21 cellular contexts compared by ENCODE assay signal in the genomic region with DNA sequence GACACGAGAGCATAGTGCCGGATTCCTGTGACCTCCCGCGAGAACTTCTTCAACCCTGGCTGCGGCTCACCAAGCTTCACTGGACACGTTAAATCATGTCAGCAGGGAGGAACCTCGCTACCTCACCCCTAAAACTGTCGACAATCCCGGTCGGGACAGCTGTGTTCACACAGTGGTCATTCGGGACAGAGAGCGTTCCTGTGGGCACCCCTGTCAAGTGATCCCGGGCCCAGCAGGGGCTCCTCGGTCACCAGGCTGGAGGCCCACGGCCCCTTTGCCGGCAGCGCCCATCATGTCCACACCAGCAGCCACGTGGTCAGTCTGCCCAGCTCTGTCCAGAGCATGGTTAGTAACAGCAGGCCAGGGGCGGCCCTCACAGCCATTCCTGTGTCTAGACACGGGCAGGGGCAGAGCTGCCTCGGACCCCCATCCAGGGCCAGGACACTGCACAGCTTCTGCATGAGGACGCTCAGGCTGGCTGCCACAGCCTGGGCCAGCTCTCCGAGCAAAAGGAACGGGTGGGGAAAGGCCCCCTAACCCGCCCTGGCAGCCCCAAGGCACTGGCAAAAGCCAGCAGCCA. TPM values are rescaled to one million over a fixed set of nuclear protein-coding genes. Genes with fewer than 3 reads are reported as not detected.
A peak's percentile ranks its signal among the peaks of the same experiment; 100 is the strongest.
DNase-seq lines count a peak whose midpoint lies in the region; ATAC-seq, FAIRE-seq and TF ChIP-seq lines count a peak whose summit lies in the region.
"Had no signal": no experiment of that assay in that cellular context is flagged by ENCODE, and none has a peak within 500 bp of the region (broad histone marks: within the 10 kb centered on the region; RNA-seq: fewer than 3 reads in every experiment).

No MANE protein-coding gene starts in this region.

- H3K4me1 ChIP-seq in RWPE2 (ENCODE audit: insufficient read depth, poor library complexity, severe bottlenecking) (peaks cover 6% of the 10 kb centered on the region), kidney (ENCODE audit: control insufficient read depth in 1 of 2, insufficient read depth in 1 of 2, low read depth in 1 of 2, low read length in 2 of 2) (peaks cover 4 to 15% of the 10 kb centered on the region in 2 donors), heart left ventricle (peaks cover 8 to 44% (median 30%) of the 10 kb centered on the region in 12 donors)

- no peak overlapping the region for H3K9ac ChIP-seq in kidney (ENCODE audit: low read length in 2 of 2)

- H3K9me3 Mint-ChIP-seq in activated CD8-positive, alpha-beta T cell treated with anti-CD3 and anti-CD28 coated beads for 36 hours: no peaks in the 10 kb centered on the region
- no peaks in the 10 kb centered on the region for H3K9me3 Mint-ChIP-seq in activated CD8-positive, alpha-beta T cell treated with anti-CD3 and anti-CD28 coated beads, Interleukin-2, amount 10 ng/mL, durations not matched to agents 7 days and 5 days (ENCODE audit: insufficient read depth)
- H3K9me3 Mint-ChIP-seq: H9 had no signal

- TF ChIP-seq CTCF in activated CD8-positive, alpha-beta T cell treated with anti-CD3 and anti-CD28 coated beads for 36 hours (IDR thresholded peaks at IDR 0.05): no peak
- no peak for TF ChIP-seq CTCF in RWPE2 (IDR thresholded peaks at IDR 0.05; ENCODE audit: poor library complexity, severe bottlenecking)
- no peak for TF ChIP-seq CTCF in kidney (IDR thresholded peaks at IDR 0.05; ENCODE audit: borderline replicate concordance, extremely low read depth, insufficient read depth)
- TF ChIP-seq CTCF in heart left ventricle (IDR thresholded peaks at IDR 0.05): no peak

- H3K4me3 ChIP-seq in RWPE2 (ENCODE audit: severe bottlenecking) (no peak overlapping the region), kidney (ENCODE audit: low read length in 2 of 2) (no peak overlapping the region), heart left ventricle (peak overlapping the region in 1 of 12 donors; percentile 25)
- H3K4me3 ChIP-seq: thyroid gland had no signal

- no peak for FAIRE-seq in kidney (lab: Jason Lieb, UNC)
- FAIRE-seq: endothelial cell of umbilical vein, G401.6, HTR-8/SVneo had no signal

- H3K27ac ChIP-seq in RWPE2 (ENCODE audit: poor library complexity, severe bottlenecking) (no peak overlapping the region), kidney (ENCODE audit: low read depth in 2 of 2, low read length in 2 of 2) (no peak overlapping the region), heart left ventricle (peak overlapping the region in 1 of 12 donors; percentile 60)
- H3K27ac ChIP-seq: thyroid gland had no signal

- no peak for TF ChIP-seq POLR2A in heart left ventricle (IDR thresholded peaks at IDR 0.05)

- H3K27me3 ChIP-seq in RWPE2 (ENCODE audit: insufficient read depth, poor library complexity, severe bottlenecking) (no peaks in the 10 kb centered on the region), heart left ventricle (no peaks in the 10 kb centered on the region)
- H3K27me3 ChIP-seq: thyroid gland had no signal

- H3K36me3 ChIP-seq in RWPE2 (ENCODE audit: low read depth) (peaks cover 31% of the 10 kb centered on the region), kidney (ENCODE audit: control insufficient read depth in 1 of 2, insufficient read depth in 2 of 2, low read length in 2 of 2) (peaks cover 0 to 2% of the 10 kb centered on the region in 2 donors), heart left ventricle (peaks cover 0 to 50% (median 31%) of the 10 kb centered on the region in 9 donors)

- peaks cover 3% of the 10 kb centered on the region for H3K36me3 Mint-ChIP-seq in activated CD8-positive, alpha-beta T cell treated with anti-CD3 and anti-CD28 coated beads for 36 hours (ENCODE audit: low read depth)
- H3K36me3 Mint-ChIP-seq in activated CD8-positive, alpha-beta T cell treated with anti-CD3 and anti-CD28 coated beads, Interleukin-2, amount 10 ng/mL, durations not matched to agents 7 days and 5 days (ENCODE audit: low read depth): peaks cover 21% of the 10 kb centered on the region

- POLR2A ChIA-PET in activated CD8-positive, alpha-beta T cell treated with anti-CD3 and anti-CD28 coated beads for 36 hours (lab: Charles Lee): interaction anchor here (0.7 to 1.0 kb wide), 2 partner anchors 27 to 35 kb away, joined by 3 read pairs; no protein-coding TSS in a partner anchor
- POLR2A ChIA-PET in activated CD8-positive, alpha-beta T cell treated with anti-CD3 and anti-CD28 coated beads, Interleukin-2, amount 10 ng/mL, durations not matched to agents 7 days and 5 days (lab: Charles Lee): no interaction called here

- no peaks in the 10 kb centered on the region for H3K9me3 ChIP-seq in RWPE2 (ENCODE audit: severe bottlenecking)
- H3K9me3 ChIP-seq in kidney (ENCODE audit: control insufficient read depth in 1 of 2, low read length in 2 of 2): no peaks in the 10 kb centered on the region
- no peaks in the 10 kb centered on the region for H3K9me3 ChIP-seq in heart left ventricle
- H3K9me3 ChIP-seq: thyroid gland had no signal

- H3K4me3 Mint-ChIP-seq in activated CD8-positive, alpha-beta T cell treated with anti-CD3 and anti-CD28 coated beads for 36 hours: peak overlapping the region; percentile 83
- H3K4me3 Mint-ChIP-seq in activated CD8-positive, alpha-beta T cell treated with anti-CD3 and anti-CD28 coated beads, Interleukin-2, amount 10 ng/mL, durations not matched to agents 7 days and 5 days: no peak overlapping the region

- WGBS in heart left ventricle, 4 donors: 88 to 93% (median 90%) methylated on average over 17 to 25 of the region's 25 CpGs

- no peak for DNase-seq in activated CD8-positive, alpha-beta T cell treated with anti-CD3 and anti-CD28 coated beads for 36 hours
- DNase-seq in activated CD8-positive, alpha-beta T cell treated with anti-CD3 and anti-CD28 coated beads, Interleukin-2, amount 10 ng/mL, durations not matched to agents 7 days and 5 days: no peak
- DNase-seq in RWPE2 (ENCODE audit: low spot score): peak; percentile 58
- peak; percentile 75 for DNase-seq in kidney
- DNase-seq in sciatic nerve (ENCODE audit: low spot score): peak; percentile 55
- DNase-seq in heart left ventricle: no peak
- no peak for DNase-seq in NCI-H2227 (lab: John Stamatoyannopoulos, UW; ENCODE audit: unreplicated experiment)
- DNase-seq: activated CD8-positive, alpha-beta memory T cell treated with anti-CD3 and anti-CD28 coated beads, Interleukin-2, amount 50 U/mL, for 4 hours; foreskin melanocyte; H9; left ventricle myocardium superior; NCI-H187; NCI-H748 treated with DMSO at 0.1 percent for 48 hours; stimulated activated CD4-positive, alpha-beta T cell treated with anti-CD3 and anti-CD28 coated beads, Interleukin-2, amount 100 ng/mL, for 24 hours; thyroid gland had no signal

- peaks cover 24% of the 10 kb centered on the region for H3K4me1 Mint-ChIP-seq in activated CD8-positive, alpha-beta T cell treated with anti-CD3 and anti-CD28 coated beads for 36 hours (ENCODE audit: low read depth)
- H3K4me1 Mint-ChIP-seq in activated CD8-positive, alpha-beta T cell treated with anti-CD3 and anti-CD28 coated beads, Interleukin-2, amount 10 ng/mL, durations not matched to agents 7 days and 5 days (ENCODE audit: low read depth): peaks cover 28% of the 10 kb centered on the region

- no peak for ATAC-seq in activated CD8-positive, alpha-beta T cell treated with anti-CD3 and anti-CD28 coated beads for 36 hours
- no peak for ATAC-seq in activated CD8-positive, alpha-beta T cell treated with anti-CD3 and anti-CD28 coated beads, Interleukin-2, amount 10 ng/mL, durations not matched to agents 7 days and 5 days
- ATAC-seq in RWPE2 (ENCODE audit: low read depth) (no peak), sciatic nerve (no peak), HG03442 (IDR thresholded peaks at IDR 0.05; ENCODE audit: unreplicated experiment) (no peak), heart left ventricle (no peak)
- ATAC-seq: left ventricle myocardium superior, Panc1, right cardiac atrium had no signal

- CTCF ChIA-PET in activated CD8-positive, alpha-beta T cell treated with anti-CD3 and anti-CD28 coated beads for 36 hours (lab: Charles Lee): interaction anchor here (0.9 to 1.4 kb wide), 2 partner anchors 27 to 196 kb away, joined by 3 to 4 read pairs; no protein-coding TSS in a partner anchor
- CTCF ChIA-PET in activated CD8-positive, alpha-beta T cell treated with anti-CD3 and anti-CD28 coated beads, Interleukin-2, amount 10 ng/mL, durations not matched to agents 7 days and 5 days (lab: Charles Lee): no interaction called here

- no peak overlapping the region for H3K27ac Mint-ChIP-seq in activated CD8-positive, alpha-beta T cell treated with anti-CD3 and anti-CD28 coated beads for 36 hours
- no peak overlapping the region for H3K27ac Mint-ChIP-seq in activated CD8-positive, alpha-beta T cell treated with anti-CD3 and anti-CD28 coated beads, Interleukin-2, amount 10 ng/mL, durations not matched to agents 7 days and 5 days

- no peaks in the 10 kb centered on the region for H3K27me3 Mint-ChIP-seq in activated CD8-positive, alpha-beta T cell treated with anti-CD3 and anti-CD28 coated beads for 36 hours
- H3K27me3 Mint-ChIP-seq in activated CD8-positive, alpha-beta T cell treated with anti-CD3 and anti-CD28 coated beads, Interleukin-2, amount 10 ng/mL, durations not matched to agents 7 days and 5 days (ENCODE audit: low read depth): no peaks in the 10 kb centered on the region

- intact Hi-C loops in activated CD8-positive, alpha-beta T cell treated with anti-CD3 and anti-CD28 coated beads for 36 hours (cut with micrococcal nuclease): no loop called here
- intact Hi-C loops in kidney (cut with DNase I) (no loop called here), sciatic nerve (cut with DNase I) (no loop called here), heart left ventricle (cut with DNase I) (loop anchor here in 1 of 10 donors (5.0 kb wide), 1 partner anchor 34 kb away; a partner anchor contains a TSS)

RNA-seq across cellular contexts. Expression of a gene that starts 3.5 kb away (rescaled TPM):
- total RNA-seq in activated CD8-positive, alpha-beta T cell treated with anti-CD3 and anti-CD28 coated beads for 36 hours: 10 to 100 TPM; 12.0 to 13.8 TPM
- total RNA-seq in activated CD8-positive, alpha-beta T cell treated with anti-CD3 and anti-CD28 coated beads, Interleukin-2, amount 10 ng/mL, durations not matched to agents 7 days and 5 days: 10 to 100 TPM; 16.8 to 18.2 TPM
- total RNA-seq in kidney: 14.0 TPM
- polyA plus RNA-seq in kidney (ENCODE audit: insufficient read depth, low read depth, low replicate concordance): 6.9 TPM
- total RNA-seq in sciatic nerve: 18.0 TPM
- 10 to 100 TPM in 3 of 9 donors, 1 to 10 TPM in 6; 7.3 to 11.7 (median 9.5) TPM for total RNA-seq in heart left ventricle
- 1 to 10 TPM; 6.4 to 8.0 TPM for polyA plus RNA-seq in heart left ventricle

RNA-seq across cellular contexts. Expression of a gene that starts 25.7 kb away (rescaled TPM):
- 100 to 1,000 TPM; 128 to 140 TPM for total RNA-seq in activated CD8-positive, alpha-beta T cell treated with anti-CD3 and anti-CD28 coated beads for 36 hours
- 10 to 100 TPM; 56.5 to 57.5 TPM for total RNA-seq in activated CD8-positive, alpha-beta T cell treated with anti-CD3 and anti-CD28 coated beads, Interleukin-2, amount 10 ng/mL, durations not matched to agents 7 days and 5 days
- total RNA-seq in kidney: 45.6 TPM
- 50.1 TPM for polyA plus RNA-seq in kidney (ENCODE audit: insufficient read depth, low read depth, low replicate concordance)
- total RNA-seq in sciatic nerve: 38.9 TPM
- 10 to 100 TPM; 61.5 to 81.8 (median 73.6) TPM for total RNA-seq in heart left ventricle
- 10 to 100 TPM; 70.8 to 77.0 TPM for polyA plus RNA-seq in heart left ventricle

RNA-seq across cellular contexts. Expression of a gene that starts 25.7 kb away (rescaled TPM):
- 10 to 100 TPM; 65.9 to 66.8 TPM for total RNA-seq in activated CD8-positive, alpha-beta T cell treated with anti-CD3 and anti-CD28 coated beads for 36 hours
- 10 to 100 TPM; 52.8 to 54.3 TPM for total RNA-seq in activated CD8-positive, alpha-beta T cell treated with anti-CD3 and anti-CD28 coated beads, Interleukin-2, amount 10 ng/mL, durations not matched to agents 7 days and 5 days
- total RNA-seq in kidney (36.2 TPM), sciatic nerve (39.7 TPM), heart left ventricle (10 to 100 TPM; 12.4 to 26.6 (median 18.4) TPM)
- polyA plus RNA-seq in kidney (ENCODE audit: insufficient read depth, low read depth, low replicate concordance) (25.9 TPM), heart left ventricle (10 to 100 TPM; 11.8 to 27.7 TPM)

RNA-seq across cellular contexts. Expression of a gene that starts 36.2 kb away (rescaled TPM):
- total RNA-seq in activated CD8-positive, alpha-beta T cell treated with anti-CD3 and anti-CD28 coated beads for 36 hours: 10 to 100 TPM; 15.5 to 17.1 TPM
- total RNA-seq in activated CD8-positive, alpha-beta T cell treated with anti-CD3 and anti-CD28 coated beads, Interleukin-2, amount 10 ng/mL, durations not matched to agents 7 days and 5 days: 1 to 10 TPM; 9.5 to 9.6 TPM
- total RNA-seq in kidney (11.0 TPM), sciatic nerve (9.9 TPM), heart left ventricle (1 to 10 TPM; 3.1 to 7.8 (median 4.5) TPM)
- polyA plus RNA-seq in kidney (ENCODE audit: insufficient read depth, low read depth, low replicate concordance) (3.2 TPM), heart left ventricle (1 to 10 TPM; 4.0 to 4.3 TPM)

RNA-seq across cellular contexts. Expression of a gene that starts 46.7 kb away (rescaled TPM):
- total RNA-seq in activated CD8-positive, alpha-beta T cell treated with anti-CD3 and anti-CD28 coated beads for 36 hours: 10 to 100 TPM; 67.9 to 69.8 TPM
- 10 to 100 TPM; 86.8 to 89.2 TPM for total RNA-seq in activated CD8-positive, alpha-beta T cell treated with anti-CD3 and anti-CD28 coated beads, Interleukin-2, amount 10 ng/mL, durations not matched to agents 7 days and 5 days
- total RNA-seq in kidney: 67.1 TPM
- polyA plus RNA-seq in kidney (ENCODE audit: insufficient read depth, low read depth, low replicate concordance): 37.0 TPM
- 52.2 TPM for total RNA-seq in sciatic nerve
- 10 to 100 TPM; 21.1 to 53.3 (median 30.2) TPM for total RNA-seq in heart left ventricle
- polyA plus RNA-seq in heart left ventricle: 10 to 100 TPM; 20.9 to 29.9 TPM

Comparison
In these comparisons a context has a peak if more than half of its experiments do, and no peak if none do; other contexts are left out.
1. DNase-seq: peak in RWPE2 (single experiment), kidney (single experiment) and sciatic nerve (single experiment); none in activated CD8-positive, alpha-beta T cell treated with anti-CD3 and anti-CD28 coated beads for 36 hours (single experiment), activated CD8-positive, alpha-beta T cell treated with anti-CD3 and anti-CD28 coated beads, Interleukin-2, amount 10 ng/mL, durations not matched to agents 7 days and 5 days (single experiment), heart left ventricle (0 of 5) and NCI-H2227 (single experiment).